8 cellular contexts compared by ENCODE assay signal in the genomic region with DNA sequence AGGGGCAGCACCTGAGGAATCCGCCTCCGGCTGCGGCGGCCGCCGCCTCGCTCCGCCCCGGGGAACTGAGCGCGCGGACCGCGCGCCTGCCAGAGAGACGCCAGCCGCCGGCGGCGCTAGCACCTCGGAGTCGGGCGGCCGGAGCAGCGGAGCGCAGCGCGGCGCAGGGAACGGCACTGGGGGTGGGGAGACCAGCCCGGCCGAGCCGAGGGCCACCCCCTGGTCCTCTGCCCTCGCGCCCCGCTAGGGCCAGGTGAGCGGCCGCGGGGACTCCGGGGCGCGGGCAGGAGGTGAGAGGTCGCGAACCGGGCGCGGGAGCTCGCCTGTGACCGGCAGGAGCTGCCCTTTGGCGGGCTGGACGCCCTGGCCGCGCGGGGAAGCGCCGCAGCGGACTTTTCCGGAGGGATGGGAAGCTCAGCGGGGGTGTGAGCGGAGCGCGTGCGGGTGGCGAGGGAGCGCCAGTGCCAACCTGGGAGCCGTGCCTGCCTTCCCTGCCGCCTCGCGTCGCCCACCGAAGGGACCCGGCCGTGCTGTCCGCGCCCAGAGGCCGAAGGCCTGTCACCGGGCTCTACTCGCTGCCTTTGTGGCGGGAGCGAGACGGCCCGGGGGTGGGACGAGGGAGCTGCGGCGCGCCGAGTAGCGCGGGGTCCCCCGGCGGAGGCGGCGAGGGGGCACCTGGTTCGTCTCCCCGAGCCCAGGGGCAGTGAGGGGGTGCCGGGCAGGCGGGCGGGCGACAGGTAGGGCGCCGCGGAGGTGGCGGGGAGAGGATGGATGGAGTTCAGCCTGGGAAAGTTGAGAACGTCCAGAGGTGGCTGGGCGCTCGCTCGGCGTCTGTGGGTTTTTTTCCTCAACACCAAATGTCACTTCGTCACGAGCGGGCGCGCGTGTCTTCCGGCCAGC. TPM values are rescaled to one million over a fixed set of nuclear protein-coding genes. Genes with fewer than 3 reads are reported as not detected.
DNase-seq lines count a peak whose midpoint lies in the region; TF ChIP-seq lines count a peak whose summit lies in the region.

Gene GREB1L (plus strand): TSS at position 92 of the 900 bp plus-strand sequence. CDS start 141,287 bp downstream, outside the sequence.

- H3K9me3 ChIP-seq in ascending aorta: no peaks in the 10 kb centered on the region

- DNase-seq in GM10266 (ENCODE audit: extremely low spot score) (peak; percentile 66), NCI-H1105 treated with DMSO at 0.1 percent for 48 hours (lab: John Stamatoyannopoulos, UW) (peak; percentile 70), ascending aorta (ENCODE audit: low spot score in 2 of 2) (peak in 1 of 2 donors; percentile 71), hepatic stellate cell (ENCODE audit: low spot score) (peak; percentile 58), retina (peak; percentile 90), SW480 (ENCODE audit: low spot score) (no peak), NCI-H510A treated with DMSO at 0.1 percent for 48 hours (lab: John Stamatoyannopoulos, UW) (no peak)

- no peaks in the 10 kb centered on the region for H3K36me3 ChIP-seq in ascending aorta

- peak; percentile 67 for TF ChIP-seq CTCF in 22Rv1 (IDR thresholded peaks at IDR 0.05)
- peak; percentile 1 for TF ChIP-seq CTCF in GM10266 (IDR thresholded peaks at IDR 0.05; ENCODE audit: control insufficient read depth, insufficient read depth, low read depth, missing control alignments)
- TF ChIP-seq CTCF in ascending aorta (IDR thresholded peaks at IDR 0.05): peak in 2 of 3 experiments; percentile 20 to 23

- H3K4me1 ChIP-seq in ascending aorta: peaks cover 0 to 3% of the 10 kb centered on the region in 2 donors

- no peaks in the 10 kb centered on the region for H3K27me3 ChIP-seq in ascending aorta

- intact Hi-C loops in ascending aorta (cut with DNase I): loop anchor here (1.0 to 5.0 kb wide), 4 partner anchors 45 to 202 kb away; no protein-coding TSS in a partner anchor

- H3K27ac ChIP-seq in 22Rv1 (0 out of 2 replicates have a peak within 1 kb of the TSS, but pooled peaks have one; percentile 25), ascending aorta (peak within 1 kb of the TSS; percentile 68 to 72)

- peak within 1 kb of the TSS; percentile 73 to 87 for H3K4me3 ChIP-seq in ascending aorta

RNA-seq across cellular contexts. Expression of gene GREB1L, which starts in this region (rescaled TPM):
- total RNA-seq in ascending aorta: 2.2 TPM

Comparison
In these comparisons a context has a peak if more than half of its experiments do, and no peak if none do; other contexts are left out.
1. CTCF ChIP-seq: peak in every context shown above with its lines; median percentile 67 in 22Rv1; 22 in ascending aorta; 1 in GM10266.
2. DNase-seq: peak in GM10266 (single experiment), NCI-H1105 treated with DMSO at 0.1 percent for 48 hours (single experiment), hepatic stellate cell (single experiment) and retina (single experiment); none in SW480 (single experiment) and NCI-H510A treated with DMSO at 0.1 percent for 48 hours (single experiment).